ENCODE assay signal across 1 cellular context in the genomic region with DNA sequence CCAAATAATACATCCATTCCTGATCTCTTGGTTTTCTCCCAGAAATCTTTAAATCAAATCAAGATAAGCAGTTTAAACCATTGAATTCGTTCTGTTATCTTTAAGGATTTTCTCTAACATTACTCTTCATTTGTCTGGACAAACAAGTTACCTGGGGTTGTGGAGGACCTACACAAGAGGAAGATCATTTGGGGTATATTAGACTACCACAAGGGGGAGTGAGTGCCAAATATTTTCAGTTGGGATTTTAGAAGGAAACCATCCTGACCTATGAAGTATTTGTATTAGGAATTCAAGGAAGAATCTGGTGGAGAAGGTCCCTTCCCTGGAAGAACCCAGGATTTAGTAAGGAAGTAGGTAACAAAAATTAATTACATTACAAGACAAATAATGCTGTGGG.
TF ChIP-seq lines count a peak whose summit lies in the region.

No MANE protein-coding gene starts in this region.

TF ChIP-seq in HepG2, 621 proteins besides CTCF, POLR2A, EP300 and RAD21:
- no peak for TF ChIP-seq ZNF432 (CRISPR knock-in tag; IDR thresholded peaks at IDR 0.05; ENCODE audit: borderline replicate concordance)
- no peak for TF ChIP-seq ZSCAN30 (CRISPR knock-in tag; IDR thresholded peaks at IDR 0.05)
- TF ChIP-seq, protein P1, sequence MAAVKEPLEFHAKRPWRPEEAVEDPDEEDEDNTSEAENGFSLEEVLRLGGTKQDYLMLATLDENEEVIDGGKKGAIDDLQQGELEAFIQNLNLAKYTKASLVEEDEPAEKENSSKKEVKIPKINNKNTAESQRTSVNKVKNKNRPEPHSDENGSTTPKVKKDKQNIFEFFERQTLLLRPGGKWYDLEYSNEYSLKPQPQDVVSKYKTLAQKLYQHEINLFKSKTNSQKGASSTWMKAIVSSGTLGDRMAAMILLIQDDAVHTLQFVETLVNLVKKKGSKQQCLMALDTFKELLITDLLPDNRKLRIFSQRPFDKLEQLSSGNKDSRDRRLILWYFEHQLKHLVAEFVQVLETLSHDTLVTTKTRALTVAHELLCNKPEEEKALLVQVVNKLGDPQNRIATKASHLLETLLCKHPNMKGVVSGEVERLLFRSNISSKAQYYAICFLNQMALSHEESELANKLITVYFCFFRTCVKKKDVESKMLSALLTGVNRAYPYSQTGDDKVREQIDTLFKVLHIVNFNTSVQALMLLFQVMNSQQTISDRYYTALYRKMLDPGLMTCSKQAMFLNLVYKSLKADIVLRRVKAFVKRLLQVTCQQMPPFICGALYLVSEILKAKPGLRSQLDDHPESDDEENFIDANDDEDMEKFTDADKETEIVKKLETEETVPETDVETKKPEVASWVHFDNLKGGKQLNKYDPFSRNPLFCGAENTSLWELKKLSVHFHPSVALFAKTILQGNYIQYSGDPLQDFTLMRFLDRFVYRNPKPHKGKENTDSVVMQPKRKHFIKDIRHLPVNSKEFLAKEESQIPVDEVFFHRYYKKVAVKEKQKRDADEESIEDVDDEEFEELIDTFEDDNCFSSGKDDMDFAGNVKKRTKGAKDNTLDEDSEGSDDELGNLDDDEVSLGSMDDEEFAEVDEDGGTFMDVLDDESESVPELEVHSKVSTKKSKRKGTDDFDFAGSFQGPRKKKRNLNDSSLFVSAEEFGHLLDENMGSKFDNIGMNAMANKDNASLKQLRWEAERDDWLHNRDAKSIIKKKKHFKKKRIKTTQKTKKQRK (IDR thresholded peaks at IDR 0.05; ENCODE audit: low read length) = no peak
- no peak for TF ChIP-seq ZNF205 (CRISPR knock-in tag; IDR thresholded peaks at IDR 0.05)
- peak; percentile 38 for TF ChIP-seq STAG1 (CRISPR knock-in tag; IDR thresholded peaks at IDR 0.05)
- TF ChIP-seq PAF1 (CRISPR knock-in tag; IDR thresholded peaks at IDR 0.05) = no peak
- no peak for TF ChIP-seq SP2 (CRISPR knock-in tag; IDR thresholded peaks at IDR 0.05)
- TF ChIP-seq MAFF (IDR thresholded peaks at IDR 0.05; ENCODE audit: low read depth, low read length) = no peak
- TF ChIP-seq, protein P2, sequence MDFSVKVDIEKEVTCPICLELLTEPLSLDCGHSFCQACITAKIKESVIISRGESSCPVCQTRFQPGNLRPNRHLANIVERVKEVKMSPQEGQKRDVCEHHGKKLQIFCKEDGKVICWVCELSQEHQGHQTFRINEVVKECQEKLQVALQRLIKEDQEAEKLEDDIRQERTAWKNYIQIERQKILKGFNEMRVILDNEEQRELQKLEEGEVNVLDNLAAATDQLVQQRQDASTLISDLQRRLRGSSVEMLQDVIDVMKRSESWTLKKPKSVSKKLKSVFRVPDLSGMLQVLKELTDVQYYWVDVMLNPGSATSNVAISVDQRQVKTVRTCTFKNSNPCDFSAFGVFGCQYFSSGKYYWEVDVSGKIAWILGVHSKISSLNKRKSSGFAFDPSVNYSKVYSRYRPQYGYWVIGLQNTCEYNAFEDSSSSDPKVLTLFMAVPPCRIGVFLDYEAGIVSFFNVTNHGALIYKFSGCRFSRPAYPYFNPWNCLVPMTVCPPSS (IDR thresholded peaks at IDR 0.05) = no peak
- TF ChIP-seq SMC3 (IDR thresholded peaks at IDR 0.05; ENCODE audit: low read length) = peak; percentile 11; the same call in 1 of the 2 replicates
- TF ChIP-seq, protein P3, sequence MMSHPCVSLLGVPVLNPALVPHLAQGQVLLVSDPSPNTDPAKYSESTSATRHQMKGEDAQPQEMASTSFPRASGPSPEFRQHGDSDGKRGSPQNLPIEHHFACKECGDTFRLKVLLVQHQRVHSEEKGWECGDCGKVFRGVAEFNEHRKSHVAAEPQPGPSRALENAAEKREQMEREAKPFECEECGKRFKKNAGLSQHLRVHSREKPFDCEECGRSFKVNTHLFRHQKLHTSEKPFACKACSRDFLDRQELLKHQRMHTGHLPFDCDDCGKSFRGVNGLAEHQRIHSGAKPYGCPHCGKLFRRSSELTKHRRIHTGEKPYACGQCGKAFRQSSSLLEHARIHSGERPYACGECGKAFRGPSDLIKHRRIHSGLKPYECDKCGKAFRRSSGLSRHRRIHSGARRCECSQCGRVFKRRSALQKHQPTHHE (CRISPR knock-in tag; IDR thresholded peaks at IDR 0.05; ENCODE audit: borderline replicate concordance) = no peak
TF ChIP-seq in HepG2: peak in this region for 2.
